ENCODE assay signal across 1 cellular context in the genomic region with DNA sequence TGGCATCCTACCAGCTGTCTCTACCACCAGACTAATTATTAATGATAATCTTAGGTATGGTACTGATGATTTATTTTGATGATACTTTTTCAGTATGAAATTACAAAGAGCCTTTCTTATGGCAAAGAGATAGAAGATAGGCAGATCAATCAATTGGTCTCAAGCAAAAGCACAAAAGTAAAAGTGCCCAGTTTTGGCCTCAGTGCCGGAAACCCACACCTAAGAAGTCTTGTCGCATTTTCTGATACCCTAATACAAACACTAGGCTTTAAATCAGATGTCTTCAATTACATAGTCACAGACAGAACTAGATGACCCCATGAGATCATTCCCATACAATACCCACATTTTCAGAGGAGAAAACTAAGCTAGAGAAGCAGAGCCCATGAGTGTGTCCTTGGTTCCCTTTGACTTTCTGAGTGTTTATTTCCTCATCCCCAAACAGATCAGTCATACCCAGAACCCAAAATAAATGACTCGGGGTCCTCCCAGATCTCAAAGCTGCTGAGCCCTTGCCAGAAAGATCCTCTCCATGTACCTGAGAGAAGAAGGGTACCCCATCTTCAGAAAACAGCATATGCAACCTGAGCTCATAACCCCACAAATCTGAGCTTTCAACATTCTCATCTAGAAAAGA.
TF ChIP-seq lines count a peak whose summit lies in the region.

No MANE protein-coding gene starts in this region.

TF ChIP-seq in GM23338, 12 proteins besides CTCF, POLR2A, EP300 and RAD21 (continued from another document):
- TF ChIP-seq, protein P1, sequence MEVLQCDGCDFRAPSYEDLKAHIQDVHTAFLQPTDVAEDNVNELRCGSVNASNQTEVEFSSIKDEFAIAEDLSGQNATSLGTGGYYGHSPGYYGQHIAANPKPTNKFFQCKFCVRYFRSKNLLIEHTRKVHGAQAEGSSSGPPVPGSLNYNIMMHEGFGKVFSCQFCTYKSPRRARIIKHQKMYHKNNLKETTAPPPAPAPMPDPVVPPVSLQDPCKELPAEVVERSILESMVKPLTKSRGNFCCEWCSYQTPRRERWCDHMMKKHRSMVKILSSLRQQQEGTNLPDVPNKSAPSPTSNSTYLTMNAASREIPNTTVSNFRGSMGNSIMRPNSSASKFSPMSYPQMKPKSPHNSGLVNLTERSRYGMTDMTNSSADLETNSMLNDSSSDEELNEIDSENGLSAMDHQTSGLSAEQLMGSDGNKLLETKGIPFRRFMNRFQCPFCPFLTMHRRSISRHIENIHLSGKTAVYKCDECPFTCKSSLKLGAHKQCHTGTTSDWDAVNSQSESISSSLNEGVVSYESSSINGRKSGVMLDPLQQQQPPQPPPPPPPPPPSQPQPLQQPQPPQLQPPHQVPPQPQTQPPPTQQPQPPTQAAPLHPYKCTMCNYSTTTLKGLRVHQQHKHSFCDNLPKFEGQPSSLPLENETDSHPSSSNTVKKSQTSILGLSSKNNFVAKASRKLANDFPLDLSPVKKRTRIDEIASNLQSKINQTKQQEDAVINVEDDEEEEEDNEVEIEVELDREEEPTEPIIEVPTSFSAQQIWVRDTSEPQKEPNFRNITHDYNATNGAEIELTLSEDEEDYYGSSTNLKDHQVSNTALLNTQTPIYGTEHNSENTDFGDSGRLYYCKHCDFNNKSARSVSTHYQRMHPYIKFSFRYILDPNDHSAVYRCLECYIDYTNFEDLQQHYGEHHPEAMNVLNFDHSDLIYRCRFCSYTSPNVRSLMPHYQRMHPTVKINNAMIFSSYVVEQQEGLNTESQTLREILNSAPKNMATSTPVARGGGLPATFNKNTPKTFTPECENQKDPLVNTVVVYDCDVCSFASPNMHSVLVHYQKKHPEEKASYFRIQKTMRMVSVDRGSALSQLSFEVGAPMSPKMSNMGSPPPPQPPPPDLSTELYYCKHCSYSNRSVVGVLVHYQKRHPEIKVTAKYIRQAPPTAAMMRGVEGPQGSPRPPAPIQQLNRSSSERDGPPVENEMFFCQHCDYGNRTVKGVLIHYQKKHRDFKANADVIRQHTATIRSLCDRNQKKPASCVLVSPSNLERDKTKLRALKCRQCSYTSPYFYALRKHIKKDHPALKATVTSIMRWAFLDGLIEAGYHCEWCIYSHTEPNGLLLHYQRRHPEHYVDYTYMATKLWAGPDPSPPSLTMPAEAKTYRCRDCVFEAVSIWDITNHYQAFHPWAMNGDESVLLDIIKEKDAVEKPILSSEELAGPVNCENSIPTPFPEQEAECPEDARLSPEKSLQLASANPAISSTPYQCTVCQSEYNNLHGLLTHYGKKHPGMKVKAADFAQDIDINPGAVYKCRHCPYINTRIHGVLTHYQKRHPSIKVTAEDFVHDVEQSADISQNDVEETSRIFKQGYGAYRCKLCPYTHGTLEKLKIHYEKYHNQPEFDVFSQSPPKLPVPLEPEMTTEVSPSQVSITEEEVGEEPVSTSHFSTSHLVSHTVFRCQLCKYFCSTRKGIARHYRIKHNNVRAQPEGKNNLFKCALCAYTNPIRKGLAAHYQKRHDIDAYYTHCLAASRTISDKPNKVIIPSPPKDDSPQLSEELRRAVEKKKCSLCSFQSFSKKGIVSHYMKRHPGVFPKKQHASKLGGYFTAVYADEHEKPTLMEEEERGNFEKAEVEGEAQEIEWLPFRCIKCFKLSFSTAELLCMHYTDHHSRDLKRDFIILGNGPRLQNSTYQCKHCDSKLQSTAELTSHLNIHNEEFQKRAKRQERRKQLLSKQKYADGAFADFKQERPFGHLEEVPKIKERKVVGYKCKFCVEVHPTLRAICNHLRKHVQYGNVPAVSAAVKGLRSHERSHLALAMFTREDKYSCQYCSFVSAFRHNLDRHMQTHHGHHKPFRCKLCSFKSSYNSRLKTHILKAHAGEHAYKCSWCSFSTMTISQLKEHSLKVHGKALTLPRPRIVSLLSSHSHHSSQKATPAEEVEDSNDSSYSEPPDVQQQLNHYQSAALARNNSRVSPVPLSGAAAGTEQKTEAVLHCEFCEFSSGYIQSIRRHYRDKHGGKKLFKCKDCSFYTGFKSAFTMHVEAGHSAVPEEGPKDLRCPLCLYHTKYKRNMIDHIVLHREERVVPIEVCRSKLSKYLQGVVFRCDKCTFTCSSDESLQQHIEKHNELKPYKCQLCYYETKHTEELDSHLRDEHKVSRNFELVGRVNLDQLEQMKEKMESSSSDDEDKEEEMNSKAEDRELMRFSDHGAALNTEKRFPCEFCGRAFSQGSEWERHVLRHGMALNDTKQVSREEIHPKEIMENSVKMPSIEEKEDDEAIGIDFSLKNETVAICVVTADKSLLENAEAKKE (CRISPR knock-in tag; IDR thresholded peaks at IDR 0.05), result no peak
- no peak for TF ChIP-seq POLR2AphosphoS5 (IDR thresholded peaks at IDR 0.05; ENCODE audit: low read depth)
- no peak for TF ChIP-seq CREB1 (CRISPR knock-in tag; IDR thresholded peaks at IDR 0.05; ENCODE audit: low read depth)
- no peak for TF ChIP-seq EZH2phosphoT487 (IDR thresholded peaks at IDR 0.05; ENCODE audit: unreplicated experiment)
- TF ChIP-seq ZNF114 (CRISPR knock-in tag; IDR thresholded peaks at IDR 0.05), result no peak
- TF ChIP-seq EZH2 (IDR thresholded peaks at IDR 0.05; ENCODE audit: low read depth, unreplicated experiment), result no peak
- TF ChIP-seq, protein P2, sequence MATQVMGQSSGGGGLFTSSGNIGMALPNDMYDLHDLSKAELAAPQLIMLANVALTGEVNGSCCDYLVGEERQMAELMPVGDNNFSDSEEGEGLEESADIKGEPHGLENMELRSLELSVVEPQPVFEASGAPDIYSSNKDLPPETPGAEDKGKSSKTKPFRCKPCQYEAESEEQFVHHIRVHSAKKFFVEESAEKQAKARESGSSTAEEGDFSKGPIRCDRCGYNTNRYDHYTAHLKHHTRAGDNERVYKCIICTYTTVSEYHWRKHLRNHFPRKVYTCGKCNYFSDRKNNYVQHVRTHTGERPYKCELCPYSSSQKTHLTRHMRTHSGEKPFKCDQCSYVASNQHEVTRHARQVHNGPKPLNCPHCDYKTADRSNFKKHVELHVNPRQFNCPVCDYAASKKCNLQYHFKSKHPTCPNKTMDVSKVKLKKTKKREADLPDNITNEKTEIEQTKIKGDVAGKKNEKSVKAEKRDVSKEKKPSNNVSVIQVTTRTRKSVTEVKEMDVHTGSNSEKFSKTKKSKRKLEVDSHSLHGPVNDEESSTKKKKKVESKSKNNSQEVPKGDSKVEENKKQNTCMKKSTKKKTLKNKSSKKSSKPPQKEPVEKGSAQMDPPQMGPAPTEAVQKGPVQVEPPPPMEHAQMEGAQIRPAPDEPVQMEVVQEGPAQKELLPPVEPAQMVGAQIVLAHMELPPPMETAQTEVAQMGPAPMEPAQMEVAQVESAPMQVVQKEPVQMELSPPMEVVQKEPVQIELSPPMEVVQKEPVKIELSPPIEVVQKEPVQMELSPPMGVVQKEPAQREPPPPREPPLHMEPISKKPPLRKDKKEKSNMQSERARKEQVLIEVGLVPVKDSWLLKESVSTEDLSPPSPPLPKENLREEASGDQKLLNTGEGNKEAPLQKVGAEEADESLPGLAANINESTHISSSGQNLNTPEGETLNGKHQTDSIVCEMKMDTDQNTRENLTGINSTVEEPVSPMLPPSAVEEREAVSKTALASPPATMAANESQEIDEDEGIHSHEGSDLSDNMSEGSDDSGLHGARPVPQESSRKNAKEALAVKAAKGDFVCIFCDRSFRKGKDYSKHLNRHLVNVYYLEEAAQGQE (IDR thresholded peaks at IDR 0.05; ENCODE audit: unreplicated experiment), result no peak
- TF ChIP-seq, protein P3, sequence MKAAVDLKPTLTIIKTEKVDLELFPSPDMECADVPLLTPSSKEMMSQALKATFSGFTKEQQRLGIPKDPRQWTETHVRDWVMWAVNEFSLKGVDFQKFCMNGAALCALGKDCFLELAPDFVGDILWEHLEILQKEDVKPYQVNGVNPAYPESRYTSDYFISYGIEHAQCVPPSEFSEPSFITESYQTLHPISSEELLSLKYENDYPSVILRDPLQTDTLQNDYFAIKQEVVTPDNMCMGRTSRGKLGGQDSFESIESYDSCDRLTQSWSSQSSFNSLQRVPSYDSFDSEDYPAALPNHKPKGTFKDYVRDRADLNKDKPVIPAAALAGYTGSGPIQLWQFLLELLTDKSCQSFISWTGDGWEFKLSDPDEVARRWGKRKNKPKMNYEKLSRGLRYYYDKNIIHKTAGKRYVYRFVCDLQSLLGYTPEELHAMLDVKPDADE (IDR thresholded peaks at IDR 0.05), result no peak
- no peak for TF ChIP-seq ZNF331 (CRISPR knock-in tag; IDR thresholded peaks at IDR 0.05; ENCODE audit: low read depth)
TF ChIP-seq in GM23338: peak in this region for 0.
